1 cellular context compared by ENCODE assay signal in the genomic region with DNA sequence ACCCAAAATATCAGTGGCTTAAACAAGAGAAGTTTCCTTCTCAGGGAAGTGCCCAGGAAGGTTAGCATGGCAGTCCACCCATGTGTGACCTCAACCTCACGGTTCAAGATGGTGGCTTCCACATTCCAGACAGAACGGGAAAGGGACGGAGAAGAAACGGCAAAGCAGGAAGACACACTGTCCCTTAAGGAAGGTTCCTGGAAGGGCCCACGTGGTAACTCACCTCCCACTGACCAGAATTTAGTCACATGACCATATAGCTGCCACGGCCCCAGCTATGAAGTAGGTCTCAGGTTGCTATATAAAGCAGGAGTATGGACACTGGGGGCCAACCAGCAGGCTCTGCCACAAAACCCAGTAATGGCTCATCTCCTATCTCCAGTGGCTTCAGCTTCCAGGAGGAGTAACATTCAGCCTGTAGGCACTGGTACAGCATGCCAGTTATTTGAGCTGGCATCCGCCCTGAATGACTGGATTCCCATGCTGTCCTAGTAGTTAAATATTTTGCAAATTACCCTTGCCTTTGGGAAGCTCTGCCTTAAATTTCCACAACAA.
TF ChIP-seq lines count a peak whose summit lies in the region.

No MANE protein-coding gene starts in this region.

TF ChIP-seq in K562, 482 proteins besides CTCF, POLR2A, EP300 and RAD21 (continued from another document and continues in another):
- TF ChIP-seq, protein P1, sequence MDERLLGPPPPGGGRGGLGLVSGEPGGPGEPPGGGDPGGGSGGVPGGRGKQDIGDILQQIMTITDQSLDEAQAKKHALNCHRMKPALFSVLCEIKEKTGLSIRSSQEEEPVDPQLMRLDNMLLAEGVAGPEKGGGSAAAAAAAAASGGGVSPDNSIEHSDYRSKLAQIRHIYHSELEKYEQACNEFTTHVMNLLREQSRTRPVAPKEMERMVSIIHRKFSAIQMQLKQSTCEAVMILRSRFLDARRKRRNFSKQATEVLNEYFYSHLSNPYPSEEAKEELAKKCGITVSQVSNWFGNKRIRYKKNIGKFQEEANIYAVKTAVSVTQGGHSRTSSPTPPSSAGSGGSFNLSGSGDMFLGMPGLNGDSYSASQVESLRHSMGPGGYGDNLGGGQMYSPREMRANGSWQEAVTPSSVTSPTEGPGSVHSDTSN (CRISPR knock-in tag; IDR thresholded peaks at IDR 0.05; ENCODE audit: low read depth) = no peak
- TF ChIP-seq, protein P1 (tag; conservative IDR thresholded peaks at IDR 0.05; ENCODE audit: low read depth) = no peak
- TF ChIP-seq KLF13 (tag; IDR thresholded peaks at IDR 0.05; ENCODE audit: borderline replicate concordance, low read depth) (no peak), CXXC5 (CRISPR knock-in tag; IDR thresholded peaks at IDR 0.05) (no peak), BMI1 (IDR thresholded peaks at IDR 0.05; ENCODE audit: low read length) (no peak), HDAC8 (tag; IDR thresholded peaks at IDR 0.05) (0 out of 2 replicates have a peak, but pooled peaks have one; percentile 33), CCAR2 (IDR thresholded peaks at IDR 0.05; ENCODE audit: low read depth, low read length) (no peak), HNRNPUL1 (IDR thresholded peaks at IDR 0.05; ENCODE audit: low read length) (no peak), MEF2A (IDR thresholded peaks at IDR 0.05; ENCODE audit: control insufficient read depth, low read depth, low read length) (no peak), NR2F6 (CRISPR knock-in tag; IDR thresholded peaks at IDR 0.05) (no peak), POLR2AphosphoS5 (IDR thresholded peaks at IDR 0.05; ENCODE audit: control insufficient read depth, insufficient read depth, low read depth, low read length) (no peak), EHMT2 (IDR thresholded peaks at IDR 0.05) (no peak), ZNF253 (CRISPR knock-in tag; conservative IDR thresholded peaks at IDR 0.05) (no peak), SAP30 (IDR thresholded peaks at IDR 0.05; ENCODE audit: borderline replicate concordance, insufficient read depth, low read depth, low read length, poor library complexity, severe bottlenecking) (no peak), KLF10 (CRISPR knock-in tag; IDR thresholded peaks at IDR 0.05) (no peak), NRF1 (conservative IDR thresholded peaks at IDR 0.05 in 1 of 2, IDR thresholded peaks at IDR 0.05 in 1 of 2) (no peak), CREM (IDR thresholded peaks at IDR 0.05; ENCODE audit: low read depth) (no peak), ZNF644 (tag; IDR thresholded peaks at IDR 0.05; ENCODE audit: low read depth) (no peak), CAMTA2 (CRISPR knock-in tag; conservative IDR thresholded peaks at IDR 0.05) (no peak), ZNF3 (CRISPR knock-in tag; IDR thresholded peaks at IDR 0.05) (no peak), CEBPB (tag; IDR thresholded peaks at IDR 0.05) (no peak), ZNF586 (CRISPR knock-in tag; conservative IDR thresholded peaks at IDR 0.05) (no peak), TOE1 (IDR thresholded peaks at IDR 0.05; ENCODE audit: borderline replicate concordance) (peak; percentile 82), TOE1 (CRISPR knock-in tag; IDR thresholded peaks at IDR 0.05; ENCODE audit: borderline replicate concordance, low read depth) (no peak), SAFB2 (IDR thresholded peaks at IDR 0.05; ENCODE audit: borderline replicate concordance, low read depth, low read length, severe bottlenecking) (no peak), RBM14 (IDR thresholded peaks at IDR 0.05; ENCODE audit: borderline replicate concordance, insufficient read depth, low read depth, low read length) (no peak), LCOR (CRISPR knock-in tag; IDR thresholded peaks at IDR 0.05) (no peak), KDM4B (IDR thresholded peaks at IDR 0.05; ENCODE audit: borderline replicate concordance in 2 of 2, low read depth in 1 of 2) (no peak), SIX5 (IDR thresholded peaks at IDR 0.05; ENCODE audit: borderline replicate concordance in 1 of 2, insufficient read depth in 1 of 2, low read depth in 1 of 2, low read length in 2 of 2) (no peak), HDAC3 (IDR thresholded peaks at IDR 0.05; ENCODE audit: borderline replicate concordance, partially characterized antibody) (no peak), MCM7 (IDR thresholded peaks at IDR 0.05) (no peak), TEAD1 (CRISPR knock-in tag; IDR thresholded peaks at IDR 0.05) (no peak), MEF2D (tag; conservative IDR thresholded peaks at IDR 0.05; ENCODE audit: low read depth) (no peak), SMAD1 (IDR thresholded peaks at IDR 0.05; ENCODE audit: low read depth, low read length, partially characterized antibody) (no peak), ZNF41 (CRISPR knock-in tag; conservative IDR thresholded peaks at IDR 0.05) (no peak), PRPF4 (IDR thresholded peaks at IDR 0.05; ENCODE audit: insufficient read depth, low read depth, low read length, poor library complexity, severe bottlenecking) (no peak), BCOR (IDR thresholded peaks at IDR 0.05) (no peak), ZNF699 (CRISPR knock-in tag; IDR thresholded peaks at IDR 0.05; ENCODE audit: insufficient replicate concordance) (no peak), YY1 (IDR thresholded peaks at IDR 0.05; ENCODE audit: borderline replicate concordance in 1 of 3, control insufficient read depth in 1 of 3, extremely low read depth in 1 of 3, insufficient read depth in 3 of 3, insufficient read length in 1 of 3, insufficient replicate concordance in 2 of 3, low read depth in 1 of 3, low read length in 2 of 3) (peak in 1 of 3 experiments; percentile 43)
- TF ChIP-seq, protein P2, sequence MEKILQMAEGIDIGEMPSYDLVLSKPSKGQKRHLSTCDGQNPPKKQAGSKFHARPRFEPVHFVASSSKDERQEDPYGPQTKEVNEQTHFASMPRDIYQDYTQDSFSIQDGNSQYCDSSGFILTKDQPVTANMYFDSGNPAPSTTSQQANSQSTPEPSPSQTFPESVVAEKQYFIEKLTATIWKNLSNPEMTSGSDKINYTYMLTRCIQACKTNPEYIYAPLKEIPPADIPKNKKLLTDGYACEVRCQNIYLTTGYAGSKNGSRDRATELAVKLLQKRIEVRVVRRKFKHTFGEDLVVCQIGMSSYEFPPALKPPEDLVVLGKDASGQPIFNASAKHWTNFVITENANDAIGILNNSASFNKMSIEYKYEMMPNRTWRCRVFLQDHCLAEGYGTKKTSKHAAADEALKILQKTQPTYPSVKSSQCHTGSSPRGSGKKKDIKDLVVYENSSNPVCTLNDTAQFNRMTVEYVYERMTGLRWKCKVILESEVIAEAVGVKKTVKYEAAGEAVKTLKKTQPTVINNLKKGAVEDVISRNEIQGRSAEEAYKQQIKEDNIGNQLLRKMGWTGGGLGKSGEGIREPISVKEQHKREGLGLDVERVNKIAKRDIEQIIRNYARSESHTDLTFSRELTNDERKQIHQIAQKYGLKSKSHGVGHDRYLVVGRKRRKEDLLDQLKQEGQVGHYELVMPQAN (IDR thresholded peaks at IDR 0.05; ENCODE audit: borderline replicate concordance) = no peak
- TF ChIP-seq, protein P3, sequence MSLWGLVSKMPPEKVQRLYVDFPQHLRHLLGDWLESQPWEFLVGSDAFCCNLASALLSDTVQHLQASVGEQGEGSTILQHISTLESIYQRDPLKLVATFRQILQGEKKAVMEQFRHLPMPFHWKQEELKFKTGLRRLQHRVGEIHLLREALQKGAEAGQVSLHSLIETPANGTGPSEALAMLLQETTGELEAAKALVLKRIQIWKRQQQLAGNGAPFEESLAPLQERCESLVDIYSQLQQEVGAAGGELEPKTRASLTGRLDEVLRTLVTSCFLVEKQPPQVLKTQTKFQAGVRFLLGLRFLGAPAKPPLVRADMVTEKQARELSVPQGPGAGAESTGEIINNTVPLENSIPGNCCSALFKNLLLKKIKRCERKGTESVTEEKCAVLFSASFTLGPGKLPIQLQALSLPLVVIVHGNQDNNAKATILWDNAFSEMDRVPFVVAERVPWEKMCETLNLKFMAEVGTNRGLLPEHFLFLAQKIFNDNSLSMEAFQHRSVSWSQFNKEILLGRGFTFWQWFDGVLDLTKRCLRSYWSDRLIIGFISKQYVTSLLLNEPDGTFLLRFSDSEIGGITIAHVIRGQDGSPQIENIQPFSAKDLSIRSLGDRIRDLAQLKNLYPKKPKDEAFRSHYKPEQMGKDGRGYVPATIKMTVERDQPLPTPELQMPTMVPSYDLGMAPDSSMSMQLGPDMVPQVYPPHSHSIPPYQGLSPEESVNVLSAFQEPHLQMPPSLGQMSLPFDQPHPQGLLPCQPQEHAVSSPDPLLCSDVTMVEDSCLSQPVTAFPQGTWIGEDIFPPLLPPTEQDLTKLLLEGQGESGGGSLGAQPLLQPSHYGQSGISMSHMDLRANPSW (CRISPR knock-in tag; IDR thresholded peaks at IDR 0.05) = no peak
- TF ChIP-seq, protein P4, sequence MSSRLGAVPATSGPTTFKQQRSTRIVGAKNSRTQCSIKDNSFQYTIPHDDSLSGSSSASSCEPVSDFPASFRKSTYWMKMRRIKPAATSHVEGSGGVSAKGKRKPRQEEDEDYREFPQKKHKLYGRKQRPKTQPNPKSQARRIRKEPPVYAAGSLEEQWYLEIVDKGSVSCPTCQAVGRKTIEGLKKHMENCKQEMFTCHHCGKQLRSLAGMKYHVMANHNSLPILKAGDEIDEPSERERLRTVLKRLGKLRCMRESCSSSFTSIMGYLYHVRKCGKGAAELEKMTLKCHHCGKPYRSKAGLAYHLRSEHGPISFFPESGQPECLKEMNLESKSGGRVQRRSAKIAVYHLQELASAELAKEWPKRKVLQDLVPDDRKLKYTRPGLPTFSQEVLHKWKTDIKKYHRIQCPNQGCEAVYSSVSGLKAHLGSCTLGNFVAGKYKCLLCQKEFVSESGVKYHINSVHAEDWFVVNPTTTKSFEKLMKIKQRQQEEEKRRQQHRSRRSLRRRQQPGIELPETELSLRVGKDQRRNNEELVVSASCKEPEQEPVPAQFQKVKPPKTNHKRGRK (tag; IDR thresholded peaks at IDR 0.05) = no peak
- TF ChIP-seq, protein P5, sequence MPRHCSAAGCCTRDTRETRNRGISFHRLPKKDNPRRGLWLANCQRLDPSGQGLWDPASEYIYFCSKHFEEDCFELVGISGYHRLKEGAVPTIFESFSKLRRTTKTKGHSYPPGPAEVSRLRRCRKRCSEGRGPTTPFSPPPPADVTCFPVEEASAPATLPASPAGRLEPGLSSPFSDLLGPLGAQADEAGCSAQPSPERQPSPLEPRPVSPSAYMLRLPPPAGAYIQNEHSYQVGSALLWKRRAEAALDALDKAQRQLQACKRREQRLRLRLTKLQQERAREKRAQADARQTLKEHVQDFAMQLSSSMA (CRISPR knock-in tag; IDR thresholded peaks at IDR 0.05) = no peak
- TF ChIP-seq, protein P6, sequence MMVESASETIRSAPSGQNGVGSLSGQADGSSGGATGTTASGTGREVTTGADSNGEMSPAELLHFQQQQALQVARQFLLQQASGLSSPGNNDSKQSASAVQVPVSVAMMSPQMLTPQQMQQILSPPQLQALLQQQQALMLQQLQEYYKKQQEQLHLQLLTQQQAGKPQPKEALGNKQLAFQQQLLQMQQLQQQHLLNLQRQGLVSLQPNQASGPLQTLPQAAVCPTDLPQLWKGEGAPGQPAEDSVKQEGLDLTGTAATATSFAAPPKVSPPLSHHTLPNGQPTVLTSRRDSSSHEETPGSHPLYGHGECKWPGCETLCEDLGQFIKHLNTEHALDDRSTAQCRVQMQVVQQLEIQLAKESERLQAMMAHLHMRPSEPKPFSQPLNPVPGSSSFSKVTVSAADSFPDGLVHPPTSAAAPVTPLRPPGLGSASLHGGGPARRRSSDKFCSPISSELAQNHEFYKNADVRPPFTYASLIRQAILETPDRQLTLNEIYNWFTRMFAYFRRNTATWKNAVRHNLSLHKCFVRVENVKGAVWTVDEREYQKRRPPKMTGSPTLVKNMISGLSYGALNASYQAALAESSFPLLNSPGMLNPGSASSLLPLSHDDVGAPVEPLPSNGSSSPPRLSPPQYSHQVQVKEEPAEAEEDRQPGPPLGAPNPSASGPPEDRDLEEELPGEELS (CRISPR knock-in tag; IDR thresholded peaks at IDR 0.05; ENCODE audit: borderline replicate concordance) = no peak
- TF ChIP-seq, protein P7, sequence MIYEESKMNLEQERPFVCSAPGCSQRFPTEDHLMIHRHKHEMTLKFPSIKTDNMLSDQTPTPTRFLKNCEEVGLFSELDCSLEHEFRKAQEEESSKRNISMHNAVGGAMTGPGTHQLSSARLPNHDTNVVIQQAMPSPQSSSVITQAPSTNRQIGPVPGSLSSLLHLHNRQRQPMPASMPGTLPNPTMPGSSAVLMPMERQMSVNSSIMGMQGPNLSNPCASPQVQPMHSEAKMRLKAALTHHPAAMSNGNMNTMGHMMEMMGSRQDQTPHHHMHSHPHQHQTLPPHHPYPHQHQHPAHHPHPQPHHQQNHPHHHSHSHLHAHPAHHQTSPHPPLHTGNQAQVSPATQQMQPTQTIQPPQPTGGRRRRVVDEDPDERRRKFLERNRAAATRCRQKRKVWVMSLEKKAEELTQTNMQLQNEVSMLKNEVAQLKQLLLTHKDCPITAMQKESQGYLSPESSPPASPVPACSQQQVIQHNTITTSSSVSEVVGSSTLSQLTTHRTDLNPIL (CRISPR knock-in tag; IDR thresholded peaks at IDR 0.05) = no peak
- TF ChIP-seq, protein P8, sequence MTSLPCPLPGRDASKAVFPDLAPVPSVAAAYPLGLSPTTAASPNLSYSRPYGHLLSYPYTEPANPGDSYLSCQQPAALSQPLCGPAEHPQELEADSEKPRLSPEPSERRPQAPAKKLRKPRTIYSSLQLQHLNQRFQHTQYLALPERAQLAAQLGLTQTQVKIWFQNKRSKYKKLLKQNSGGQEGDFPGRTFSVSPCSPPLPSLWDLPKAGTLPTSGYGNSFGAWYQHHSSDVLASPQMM (CRISPR knock-in tag; IDR thresholded peaks at IDR 0.05) = no peak
- TF ChIP-seq, protein P9, sequence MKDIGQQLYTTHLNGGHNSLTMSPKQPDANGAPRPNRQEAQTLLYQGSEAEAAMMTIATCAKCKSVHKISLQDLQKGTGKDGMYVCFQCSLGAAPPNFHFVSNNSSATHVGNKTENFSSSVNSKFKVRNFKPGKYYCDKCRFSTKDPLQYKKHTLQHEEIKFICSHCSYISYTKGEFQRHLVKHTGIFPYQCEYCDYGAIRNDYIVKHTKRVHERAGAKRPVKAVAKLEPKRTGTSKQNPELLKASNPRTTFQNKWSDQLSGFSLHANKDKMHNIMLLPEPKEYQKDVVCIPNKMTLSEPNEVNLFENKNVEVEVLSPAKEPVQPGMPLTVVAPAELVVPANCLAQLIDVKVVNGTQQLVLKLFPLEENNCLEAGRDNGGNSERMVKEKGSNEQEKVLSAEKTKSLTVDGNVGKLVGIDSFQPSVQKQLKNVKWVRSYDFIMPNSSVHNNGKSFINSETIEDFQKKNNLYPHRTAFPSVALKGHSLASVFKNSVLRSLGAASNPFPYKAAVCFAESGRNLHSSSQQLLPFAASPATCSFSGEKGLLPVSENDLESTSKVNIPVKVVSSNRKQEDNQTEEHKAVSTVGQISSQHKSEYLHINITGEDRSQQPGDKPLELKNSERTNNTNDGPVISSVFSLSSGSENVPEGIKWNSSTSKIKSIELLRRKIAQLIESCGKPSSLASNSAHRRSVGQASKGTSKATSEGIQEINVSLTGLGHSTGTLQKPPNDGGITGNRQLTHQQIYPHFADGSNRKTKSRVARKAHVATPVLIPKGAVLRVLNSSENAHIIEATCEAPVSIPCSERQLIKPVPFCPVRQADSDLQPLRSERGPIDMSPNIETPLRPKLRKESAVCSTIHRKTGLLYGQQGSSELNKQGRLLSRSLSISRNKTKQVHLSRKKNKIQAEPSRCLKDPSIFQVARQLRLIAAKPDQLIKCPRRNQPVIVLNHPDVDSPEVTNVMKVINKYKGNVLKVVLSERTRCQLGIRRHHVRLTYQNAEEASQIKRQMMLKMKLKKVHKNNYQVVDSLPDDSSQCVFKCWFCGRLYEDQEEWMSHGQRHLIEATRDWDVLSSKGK (CRISPR knock-in tag; IDR thresholded peaks at IDR 0.05) = no peak
